In genomic region chr5:159210306-159210722, GRCh38 we compare ENCODE assay signal across 8 cellular contexts. TPM values are rescaled to one million over a fixed set of nuclear protein-coding genes. Genes with fewer than 3 reads are reported as not detected.
DNase-seq lines count a peak whose midpoint lies in the region; ATAC-seq and TF ChIP-seq lines count a peak whose summit lies in the region.

No MANE protein-coding gene starts in this region.

- H3K4me3 ChIP-seq in fibroblast of villous mesenchyme (ENCODE audit: low read depth, low read length) = no peak overlapping the region
- H3K4me3 ChIP-seq in transverse colon = peak overlapping the region in 2 of 4 donors; percentile 98 to 99

- H3K9me3 Mint-ChIP-seq in activated naive CD4-positive, alpha-beta T cell treated with anti-CD3 and anti-CD28 coated beads for 36 hours = no peaks in the 10 kb centered on the region

- no peak for DNase-seq in activated naive CD4-positive, alpha-beta T cell treated with anti-CD3 and anti-CD28 coated beads for 36 hours
- no peak for DNase-seq in activated naive CD4-positive, alpha-beta T cell treated with Interleukin-2 at 50 U/mL for 16 hours
- peak; percentile 75 for DNase-seq in SKM-1 (lab: John Stamatoyannopoulos, UW; ENCODE audit: unreplicated experiment)
- DNase-seq in fibroblast of villous mesenchyme (ENCODE audit: low read depth) = peak; percentile 69
- DNase-seq in transverse colon = peak; percentile 12
- no peak for DNase-seq in amygdala (lab: John Stamatoyannopoulos, UW)
- no peak for DNase-seq in posterior cingulate gyrus

- H3K9me3 ChIP-seq in transverse colon = no peaks in the 10 kb centered on the region

- no peaks in the 10 kb centered on the region for H3K27me3 ChIP-seq in transverse colon

- ATAC-seq in GM19035 (IDR thresholded peaks at IDR 0.05; ENCODE audit: unreplicated experiment) = no peak

- intact Hi-C loops in activated naive CD4-positive, alpha-beta T cell treated with anti-CD3 and anti-CD28 coated beads for 36 hours (cut with micrococcal nuclease) = loop anchor here (5.0 kb wide), 1 partner anchor 113 kb away; the partner anchor contains the start of gene EBF1
- intact Hi-C loops in transverse colon (cut with DNase I; ENCODE audit: low total_unique reads) = no loop called here
- intact Hi-C loops in posterior cingulate gyrus (cut with DNase I) = no loop called here

- TF ChIP-seq POLR2A in transverse colon (IDR thresholded peaks at IDR 0.05) = no peak

- in situ Hi-C loops in transverse colon (cut with MboI; ENCODE audit: low pct_ligation_motif_present in 1 of 4, low pct_unique_long_range_greater_than_20kb in 1 of 4, low sequenced_read_pairs in 3 of 4) = no loop called here

- H3K36me3 Mint-ChIP-seq in activated naive CD4-positive, alpha-beta T cell treated with anti-CD3 and anti-CD28 coated beads for 36 hours (ENCODE audit: low read depth) = peaks cover 23% of the 10 kb centered on the region

- no peak for TF ChIP-seq CTCF in fibroblast of villous mesenchyme (IDR thresholded peaks at IDR 0.05; ENCODE audit: insufficient read depth, low read depth, low read length)
- no peak for TF ChIP-seq CTCF in transverse colon (IDR thresholded peaks at IDR 0.05)

- H3K27ac ChIP-seq in transverse colon = peak overlapping the region; percentile 96 to 99 (median 98)

- no peaks in the 10 kb centered on the region for H3K36me3 ChIP-seq in transverse colon

- 34 to 75% methylated on average over 1 to 4 of the region's 4 CpGs for WGBS in transverse colon (ENCODE audit: low coverage in 1 of 2), 2 donors

- no peaks in the 10 kb centered on the region for H3K27me3 Mint-ChIP-seq in activated naive CD4-positive, alpha-beta T cell treated with anti-CD3 and anti-CD28 coated beads for 36 hours (ENCODE audit: low read depth)

- peaks cover 11 to 49% (median 38%) of the 10 kb centered on the region in 4 donors for H3K4me1 ChIP-seq in transverse colon

- TF ChIP-seq EP300 in transverse colon (IDR thresholded peaks at IDR 0.05; ENCODE audit: low read depth) = no peak

- peak overlapping the region; percentile 88 for H3K4me3 Mint-ChIP-seq in activated naive CD4-positive, alpha-beta T cell treated with anti-CD3 and anti-CD28 coated beads for 36 hours

- peaks cover 31% of the 10 kb centered on the region for H3K4me1 Mint-ChIP-seq in activated naive CD4-positive, alpha-beta T cell treated with anti-CD3 and anti-CD28 coated beads for 36 hours (ENCODE audit: low read depth)

- CTCF ChIA-PET in activated naive CD4-positive, alpha-beta T cell treated with anti-CD3 and anti-CD28 coated beads for 36 hours (lab: Charles Lee) = interaction anchor here (1.1 to 2.1 kb wide), 2 partner anchors 52 to 54 kb away, joined by 4 to 11 read pairs; no protein-coding TSS in a partner anchor

- H3K27ac Mint-ChIP-seq in activated naive CD4-positive, alpha-beta T cell treated with anti-CD3 and anti-CD28 coated beads for 36 hours = peak overlapping the region; percentile 66

RNA-seq across cellular contexts. Expression of gene RNF145, which starts 1.0 kb away (rescaled TPM):
- total RNA-seq in activated naive CD4-positive, alpha-beta T cell treated with anti-CD3 and anti-CD28 coated beads for 36 hours = 10 to 100 TPM; 70.0 to 75.3 TPM
- 52.5 and 84.2 TPM in 2 replicates for total RNA-seq in fibroblast of villous mesenchyme
- total RNA-seq in transverse colon = 10 to 100 TPM; 11.5 to 59.4 (median 29.2) TPM

RNA-seq across cellular contexts. Expression of gene UBLCP1, which starts 52.8 kb away (rescaled TPM):
- 10 to 100 TPM; 22.7 to 23.0 TPM for total RNA-seq in activated naive CD4-positive, alpha-beta T cell treated with anti-CD3 and anti-CD28 coated beads for 36 hours
- 32.5 and 36.7 TPM in 2 replicates for total RNA-seq in fibroblast of villous mesenchyme
- 10 to 100 TPM in 1 of 4 donors, 1 to 10 TPM in 3; 2.2 to 15.2 (median 8.8) TPM for total RNA-seq in transverse colon

Comparison
In these comparisons a context has a peak if more than half of its experiments do, and no peak if none do; other contexts are left out.
1. DNase-seq: peak in SKM-1 (single experiment), fibroblast of villous mesenchyme (single experiment) and transverse colon (single experiment); none in activated naive CD4-positive, alpha-beta T cell treated with anti-CD3 and anti-CD28 coated beads for 36 hours (single experiment), activated naive CD4-positive, alpha-beta T cell treated with Interleukin-2 at 50 U/mL for 16 hours (single experiment), amygdala (0 of 56) and posterior cingulate gyrus (0 of 10).